Comparison of ENCODE assay signal across 8 cellular contexts in the genomic region with DNA sequence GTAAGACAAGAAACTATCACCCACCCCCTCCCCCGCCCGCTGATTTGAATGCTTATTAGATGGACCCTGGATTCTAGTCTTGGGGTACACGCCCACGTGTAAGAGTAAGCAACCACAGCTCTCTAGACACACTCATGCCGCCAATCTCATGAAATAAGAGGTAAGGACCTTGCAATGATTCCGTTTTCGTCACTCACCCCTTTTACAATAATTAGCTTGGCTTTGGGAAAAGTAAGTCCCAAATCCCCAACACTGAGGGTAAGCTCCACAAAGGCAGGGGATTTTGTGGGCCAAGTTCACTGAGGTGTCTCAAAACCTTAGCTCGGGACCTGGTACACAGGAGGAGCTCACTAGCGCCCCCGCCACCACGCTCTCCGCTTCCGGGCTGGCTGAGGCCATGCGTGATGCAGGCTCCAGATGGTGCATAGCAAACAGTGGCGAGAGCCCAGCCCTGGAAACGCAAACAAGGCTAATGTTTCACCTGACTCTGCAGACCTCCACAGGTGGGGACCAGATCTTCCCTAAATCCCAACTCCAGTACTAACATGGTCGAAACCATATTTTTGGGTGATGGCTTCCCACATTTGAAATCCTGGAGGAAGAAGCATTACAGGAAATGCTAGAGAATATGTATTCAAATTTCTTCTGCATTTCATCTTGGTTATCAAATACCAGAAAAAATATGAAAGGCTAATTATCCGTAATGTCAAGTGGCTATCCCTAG. TPM values are rescaled to one million over a fixed set of nuclear protein-coding genes. Genes with fewer than 3 reads are reported as not detected.
DNase-seq lines count a peak whose midpoint lies in the region; ATAC-seq and TF ChIP-seq lines count a peak whose summit lies in the region.

No MANE protein-coding gene starts in this region.

- POLR2A ChIA-PET in activated CD8-positive, alpha-beta T cell treated with anti-CD3 and anti-CD28 coated beads for 36 hours (lab: Charles Lee): interaction anchor here (0.9 to 3.1 kb wide), 11 partner anchors 10 to 681 kb away, joined by 3 to 24 read pairs (median 3); no protein-coding TSS in a partner anchor

- no peaks in the 10 kb centered on the region for H3K9me3 Mint-ChIP-seq in activated CD8-positive, alpha-beta T cell treated with anti-CD3 and anti-CD28 coated beads for 36 hours

- peaks cover 40% of the 10 kb centered on the region for H3K36me3 Mint-ChIP-seq in activated CD8-positive, alpha-beta T cell treated with anti-CD3 and anti-CD28 coated beads for 36 hours (ENCODE audit: low read depth)

- H3K4me1 Mint-ChIP-seq in activated CD8-positive, alpha-beta T cell treated with anti-CD3 and anti-CD28 coated beads for 36 hours (ENCODE audit: low read depth): peaks cover 35% of the 10 kb centered on the region

- peak overlapping the region; percentile 96 for H3K27ac Mint-ChIP-seq in activated CD8-positive, alpha-beta T cell treated with anti-CD3 and anti-CD28 coated beads for 36 hours

- CTCF ChIA-PET in activated CD8-positive, alpha-beta T cell treated with anti-CD3 and anti-CD28 coated beads for 36 hours (lab: Charles Lee): interaction anchor here (0.8 to 3.3 kb wide), 22 partner anchors 9 to 278 kb away, joined by 3 to 23 read pairs (median 6); a partner anchor contains a TSS

- peak overlapping the region; percentile 84 for H3K4me3 Mint-ChIP-seq in activated CD8-positive, alpha-beta T cell treated with anti-CD3 and anti-CD28 coated beads for 36 hours

- H3K27me3 Mint-ChIP-seq in activated CD8-positive, alpha-beta T cell treated with anti-CD3 and anti-CD28 coated beads for 36 hours: no peaks in the 10 kb centered on the region

- peak; percentile 45 for TF ChIP-seq CTCF in activated CD8-positive, alpha-beta T cell treated with anti-CD3 and anti-CD28 coated beads for 36 hours (IDR thresholded peaks at IDR 0.05)

- intact Hi-C loops in activated CD8-positive, alpha-beta T cell treated with anti-CD3 and anti-CD28 coated beads for 36 hours (cut with micrococcal nuclease): loop anchor here (2.0 to 10.0 kb wide), 4 partner anchors 38 to 206 kb away; a partner anchor contains a TSS

- DNase-seq in CD1c-positive myeloid dendritic cell (ENCODE audit: extremely low spot score) (peak; percentile 90), NCI-H69 (lab: John Stamatoyannopoulos, UW) (peak; percentile 95), medulla oblongata (ENCODE audit: extremely low spot score) (peak; percentile 80)
- DNase-seq in activated CD8-positive, alpha-beta T cell treated with anti-CD3 and anti-CD28 coated beads for 36 hours: peak; percentile 97
- DNase-seq in effector CD8-positive, alpha-beta T cell (lab: John Stamatoyannopoulos, UW): peak; percentile 75
- peak; percentile 78 for DNase-seq in stimulated activated CD8-positive, alpha-beta memory T cell treated with anti-CD3 and anti-CD28 coated beads, Interleukin-12 subunit alpha, Interleukin-12 subunit beta, amount 100 ng/mL, for 1 hour (ENCODE audit: low read depth)

- ATAC-seq in GM19372 (IDR thresholded peaks at IDR 0.05; ENCODE audit: low read depth, unreplicated experiment): peak; percentile 69
- ATAC-seq in HG03521 (IDR thresholded peaks at IDR 0.05; ENCODE audit: unreplicated experiment): peak; percentile 76
- ATAC-seq in activated CD8-positive, alpha-beta T cell treated with anti-CD3 and anti-CD28 coated beads for 36 hours: peak; percentile 75

RNA-seq across cellular contexts. Expression of a gene that starts 4.1 kb away (rescaled TPM):
- total RNA-seq in activated CD8-positive, alpha-beta T cell treated with anti-CD3 and anti-CD28 coated beads for 36 hours: 100 to 1,000 TPM in 1 of 2 experiments, 10 to 100 TPM in 1; 88.7 to 101 TPM

Comparison
In these comparisons a context has a peak if more than half of its experiments do, and no peak if none do; other contexts are left out.
1. Peak in every context shown above with its lines: DNase-seq and ATAC-seq.